ENCODE assay signal across 12 cellular contexts in genomic region chr12:40907115-40907521, GRCh38.
A peak's percentile ranks its signal among the peaks of the same experiment; 100 is the strongest.
DNase-seq lines count a peak whose midpoint lies in the region; ATAC-seq and TF ChIP-seq lines count a peak whose summit lies in the region.
"Had no signal": no experiment of that assay in that cellular context is flagged by ENCODE, and none has a peak within 500 bp of the region (broad histone marks: within the 10 kb centered on the region; RNA-seq: fewer than 3 reads in every experiment).

No MANE protein-coding gene starts in this region.

- in situ Hi-C loops in ACHN (cut with HindIII; ENCODE audit: low pct_ligation_motif_present, low pct_unique_long_range_greater_than_20kb, low sequenced_read_pairs): no loop called here

- DNase-seq in ACHN: peak; percentile 60
- no peak for DNase-seq in body of pancreas
- no peak for DNase-seq in DMS79 (lab: John Stamatoyannopoulos, UW)
- no peak for DNase-seq in Caco-2
- DNase-seq: naive B cell had no signal

- WGBS in body of pancreas, 2 donors: 47 to 60% methylated on average over 4 of the region's 4 CpGs

- intact Hi-C loops in body of pancreas (cut with DNase I): no loop called here
- intact Hi-C loops in Caco-2 (cut with micrococcal nuclease; ENCODE audit: unreplicated experiment): no loop called here

- H3K4me1 ChIP-seq in body of pancreas (no peaks in the 10 kb centered on the region), Caco-2 (no peaks in the 10 kb centered on the region)

- POLR2A ChIA-PET in Caco-2 (lab: Charles Lee): no interaction called here

- no peaks in the 10 kb centered on the region for H3K27me3 Mint-ChIP-seq in activated T-helper 17 cell treated with anti-CD3 and anti-CD28 coated beads, Interleukin-2, amount 50 U/mL, for 72 hours
- H3K27me3 Mint-ChIP-seq in Caco-2 (ENCODE audit: insufficient read depth, unreplicated experiment): peaks cover 3% of the 10 kb centered on the region

- H3K9me3 Mint-ChIP-seq in activated T-helper 17 cell treated with anti-CD3 and anti-CD28 coated beads, Interleukin-2, amount 50 U/mL, for 72 hours: peaks cover 3% of the 10 kb centered on the region
- no peaks in the 10 kb centered on the region for H3K9me3 Mint-ChIP-seq in Caco-2 (ENCODE audit: unreplicated experiment)
- H3K9me3 Mint-ChIP-seq: naive B cell had no signal

- H3K36me3 ChIP-seq in body of pancreas (replicated peaks in 1 of 2; ENCODE audit: insufficient read depth in 1 of 2, low read depth in 2 of 2): no peaks in the 10 kb centered on the region
- H3K36me3 ChIP-seq in Caco-2 (ENCODE audit: control insufficient read depth, insufficient read depth, low read length): no peaks in the 10 kb centered on the region

- H3K27ac ChIP-seq in body of pancreas: no peak overlapping the region
- H3K27ac ChIP-seq: C4-2B, VCaP had no signal

- no peaks in the 10 kb centered on the region for H3K36me3 Mint-ChIP-seq in activated T-helper 17 cell treated with anti-CD3 and anti-CD28 coated beads, Interleukin-2, amount 50 U/mL, for 72 hours (ENCODE audit: low read depth)
- H3K36me3 Mint-ChIP-seq in Caco-2 (ENCODE audit: insufficient read depth, unreplicated experiment): no peaks in the 10 kb centered on the region
- H3K36me3 Mint-ChIP-seq: naive B cell had no signal

- CTCF ChIA-PET in Caco-2 (lab: Charles Lee): interaction anchor here (0.6 kb wide), 1 partner anchor 15 kb away, joined by 6 read pairs; no protein-coding TSS in a partner anchor

- no peaks in the 10 kb centered on the region for H3K9me3 ChIP-seq in body of pancreas
- H3K9me3 ChIP-seq in Caco-2: no peaks in the 10 kb centered on the region

- H3K27me3 ChIP-seq in body of pancreas: no peaks in the 10 kb centered on the region
- H3K27me3 ChIP-seq in Caco-2 (replicated peaks; ENCODE audit: control insufficient read depth, insufficient read depth, low read length): no peaks in the 10 kb centered on the region

- H3K4me3 Mint-ChIP-seq in activated T-helper 17 cell treated with anti-CD3 and anti-CD28 coated beads, Interleukin-2, amount 50 U/mL, for 72 hours: no peak overlapping the region
- H3K4me3 Mint-ChIP-seq in Caco-2 (ENCODE audit: unreplicated experiment): no peak overlapping the region
- H3K4me3 Mint-ChIP-seq: naive B cell had no signal

- ATAC-seq in GM19351 (IDR thresholded peaks at IDR 0.05; ENCODE audit: unreplicated experiment) (peak; percentile 97), HG03103 (IDR thresholded peaks at IDR 0.05; ENCODE audit: low read depth, unreplicated experiment) (peak; percentile 95), HG03045 (IDR thresholded peaks at IDR 0.05; ENCODE audit: unreplicated experiment) (no peak), body of pancreas (no peak)
- peak; percentile 79 for ATAC-seq in activated T-helper 17 cell treated with anti-CD3 and anti-CD28 coated beads, Interleukin-2, amount 50 U/mL, for 72 hours (replicated peaks)
- ATAC-seq: K562 had no signal

- TF ChIP-seq POLR2A in body of pancreas (IDR thresholded peaks at IDR 0.05): no peak

- TF ChIP-seq CTCF in body of pancreas (IDR thresholded peaks at IDR 0.05) (no peak), Caco-2 (IDR thresholded peaks at IDR 0.05; ENCODE audit: insufficient read depth in 1 of 2, low read depth in 1 of 2, low read length in 1 of 2, severe bottlenecking in 1 of 2, unreplicated experiment in 1 of 2) (no peak)

- H3K4me1 Mint-ChIP-seq in activated T-helper 17 cell treated with anti-CD3 and anti-CD28 coated beads, Interleukin-2, amount 50 U/mL, for 72 hours: no peaks in the 10 kb centered on the region
- H3K4me1 Mint-ChIP-seq in Caco-2 (ENCODE audit: low read depth, unreplicated experiment): no peaks in the 10 kb centered on the region
- H3K4me1 Mint-ChIP-seq: naive B cell had no signal

- BruUV-seq in Caco-2 (replicated peaks; lab: Mats Ljungman, UMichigan): no TSS peak

- H3K4me3 ChIP-seq in body of pancreas (no peak overlapping the region), Caco-2 (ENCODE audit: low read depth, low read length) (no peak overlapping the region)
- H3K4me3 ChIP-seq: K562 had no signal

- no peak overlapping the region for H3K27ac Mint-ChIP-seq in activated T-helper 17 cell treated with anti-CD3 and anti-CD28 coated beads, Interleukin-2, amount 50 U/mL, for 72 hours
- H3K27ac Mint-ChIP-seq in Caco-2 (ENCODE audit: unreplicated experiment): no peak overlapping the region
- H3K27ac Mint-ChIP-seq: naive B cell had no signal

Comparison
In these comparisons a context has a peak if more than half of its experiments do, and no peak if none do; other contexts are left out.
1. ATAC-seq: peak in GM19351 (single experiment), HG03103 (single experiment) and activated T-helper 17 cell treated with anti-CD3 and anti-CD28 coated beads, Interleukin-2, amount 50 U/mL, for 72 hours (single experiment); none in HG03045 (single experiment) and body of pancreas (single experiment).